1 cellular context compared by ENCODE assay signal in genomic region chr16:11497329-11497805, GRCh38.
TF ChIP-seq lines count a peak whose summit lies in the region.

No MANE protein-coding gene starts in this region.

TF ChIP-seq in HEK293, 187 proteins besides CTCF, POLR2A, EP300 and RAD21 (continued from another document and continues in another):
- TF ChIP-seq ZBTB49 (tag by site-specific recombination; IDR thresholded peaks at IDR 0.05; ENCODE audit: low read depth) (no peak), ZNF692 (tag by site-specific recombination; IDR thresholded peaks at IDR 0.05) (peak; percentile 67), ZNF335 (tag by site-specific recombination; conservative IDR thresholded peaks at IDR 0.05) (no peak), GLIS2 (tag by site-specific recombination; IDR thresholded peaks at IDR 0.05) (peak; percentile 68), ZBTB17 (tag by site-specific recombination; IDR thresholded peaks at IDR 0.05) (peak; percentile 60; the same call in 1 of the 2 replicates), ZBTB1 (tag by site-specific recombination; IDR thresholded peaks at IDR 0.05) (no peak), ZFP69B (tag by site-specific recombination; IDR thresholded peaks at IDR 0.05) (0 out of 2 replicates have a peak, but pooled peaks have one; percentile 13), YY2 (tag by site-specific recombination; IDR thresholded peaks at IDR 0.05) (no peak), ZNF626 (tag by site-specific recombination; IDR thresholded peaks at IDR 0.05) (no peak), ZNF146 (tag by site-specific recombination; IDR thresholded peaks at IDR 0.05) (no peak), ZNF571 (tag by site-specific recombination; IDR thresholded peaks at IDR 0.05) (no peak), REPIN1 (tag by site-specific recombination; IDR thresholded peaks at IDR 0.05; ENCODE audit: low read depth) (no peak), ZNF274 (IDR thresholded peaks at IDR 0.05; ENCODE audit: low read length) (no peak), ZNF274 (tag by site-specific recombination; IDR thresholded peaks at IDR 0.05; ENCODE audit: borderline replicate concordance) (no peak), PRDM1 (tag by site-specific recombination; IDR thresholded peaks at IDR 0.05) (no peak), ZNF221 (tag by site-specific recombination; IDR thresholded peaks at IDR 0.05; ENCODE audit: borderline replicate concordance) (no peak), ZNF211 (tag by site-specific recombination; IDR thresholded peaks at IDR 0.05; ENCODE audit: low read depth) (no peak), ZNF302 (tag by site-specific recombination; IDR thresholded peaks at IDR 0.05; ENCODE audit: low read depth) (no peak), ZNF138 (tag by site-specific recombination; IDR thresholded peaks at IDR 0.05; ENCODE audit: borderline replicate concordance) (no peak), ZNF133 (tag by site-specific recombination; IDR thresholded peaks at IDR 0.05) (no peak), HIC1 (tag by site-specific recombination; IDR thresholded peaks at IDR 0.05) (peak; percentile 90), ATF2 (tag by site-specific recombination; IDR thresholded peaks at IDR 0.05; ENCODE audit: low read depth) (no peak), ZNF239 (tag by site-specific recombination; IDR thresholded peaks at IDR 0.05) (no peak), ZNF548 (tag by site-specific recombination; IDR thresholded peaks at IDR 0.05) (no peak), ZNF791 (tag by site-specific recombination; IDR thresholded peaks at IDR 0.05) (no peak), ZBTB7A (tag by site-specific recombination; IDR thresholded peaks at IDR 0.05; ENCODE audit: low read depth) (no peak; the same call in 1 of the 2 replicates), ZNF549 (tag by site-specific recombination; IDR thresholded peaks at IDR 0.05) (no peak), KLF7 (tag by site-specific recombination; IDR thresholded peaks at IDR 0.05; ENCODE audit: borderline replicate concordance) (no peak), ZNF792 (tag by site-specific recombination; IDR thresholded peaks at IDR 0.05) (no peak), ZSCAN23 (tag by site-specific recombination; IDR thresholded peaks at IDR 0.05) (no peak), SP3 (tag by site-specific recombination; IDR thresholded peaks at IDR 0.05) (no peak), ZNF660 (tag by site-specific recombination; IDR thresholded peaks at IDR 0.05) (0 out of 2 replicates have a peak, but pooled peaks have one; percentile 26), HOXD13 (CRISPR knock-in tag; IDR thresholded peaks at IDR 0.05; ENCODE audit: borderline replicate concordance) (no peak), ZNF639 (tag by site-specific recombination; IDR thresholded peaks at IDR 0.05) (no peak; the same call in 1 of the 2 replicates), ZNF610 (tag by site-specific recombination; IDR thresholded peaks at IDR 0.05; ENCODE audit: borderline replicate concordance) (0 out of 2 replicates have a peak, but pooled peaks have one; percentile 14), ZNF16 (tag by site-specific recombination; IDR thresholded peaks at IDR 0.05; ENCODE audit: low read depth) (no peak), ZNF280D (tag by site-specific recombination; IDR thresholded peaks at IDR 0.05) (no peak), ZNF121 (tag by site-specific recombination; IDR thresholded peaks at IDR 0.05) (no peak), TCF7L2 (IDR thresholded peaks at IDR 0.05; ENCODE audit: borderline replicate concordance, low read depth, low read length) (no peak), ZBTB10 (tag by site-specific recombination; IDR thresholded peaks at IDR 0.05) (no peak), ZNF184 (tag by site-specific recombination; IDR thresholded peaks at IDR 0.05) (no peak), ZNF521 (tag by site-specific recombination; IDR thresholded peaks at IDR 0.05) (no peak), ZNF362 (tag by site-specific recombination; IDR thresholded peaks at IDR 0.05) (peak; percentile 61; the same call in 1 of the 2 replicates), ZEB2 (tag by site-specific recombination; IDR thresholded peaks at IDR 0.05) (peak; percentile 72), ZNF202 (tag by site-specific recombination; IDR thresholded peaks at IDR 0.05; ENCODE audit: borderline replicate concordance) (no peak), ZNF645 (tag by site-specific recombination; IDR thresholded peaks at IDR 0.05) (no peak), ZNF830 (tag by site-specific recombination; IDR thresholded peaks at IDR 0.05; ENCODE audit: low read depth) (no peak), BCL11B (tag by site-specific recombination; IDR thresholded peaks at IDR 0.05; ENCODE audit: low read depth) (no peak), ZNF488 (tag by site-specific recombination; IDR thresholded peaks at IDR 0.05) (no peak)
